Comparison of ENCODE assay signal across 8 cellular contexts in the genomic region with DNA sequence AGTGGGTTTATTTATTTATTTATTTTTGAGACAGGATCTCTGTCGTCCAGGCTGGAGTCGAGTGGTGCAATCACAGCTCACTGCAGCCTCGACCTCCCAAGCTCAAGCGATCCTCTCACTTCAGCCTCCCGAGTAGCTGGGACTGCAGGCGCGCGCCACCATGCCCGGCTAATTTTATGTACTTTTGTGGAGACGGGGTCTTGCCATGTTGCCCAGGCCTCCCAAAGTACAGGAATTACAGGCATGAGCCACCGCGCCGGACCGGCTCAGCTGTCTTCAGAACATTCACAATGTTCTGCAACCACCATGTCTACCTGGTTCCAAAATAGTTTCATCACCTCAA. TPM values are rescaled to one million over a fixed set of nuclear protein-coding genes. Genes with fewer than 3 reads are reported as not detected.
DNase-seq lines count a peak whose midpoint lies in the region; ATAC-seq and TF ChIP-seq lines count a peak whose summit lies in the region.

No MANE protein-coding gene starts in this region.

- no peak overlapping the region for H3K9ac ChIP-seq in endodermal cell (ENCODE audit: extremely low read depth, low read length, poor library complexity, severe bottlenecking)

- peak overlapping the region; percentile 88 for H3K27ac Mint-ChIP-seq in CD4-positive, alpha-beta T cell
- no peak overlapping the region for H3K27ac Mint-ChIP-seq in endodermal cell
- H3K27ac Mint-ChIP-seq in osteocyte (ENCODE audit: unreplicated experiment), result peak overlapping the region; percentile 99

- no peak overlapping the region for H3K27ac ChIP-seq in CD4-positive, alpha-beta T cell (ENCODE audit: low read depth, low read length)
- no peak overlapping the region for H3K27ac ChIP-seq in OCI-LY7 (ENCODE audit: low read depth, low read length, poor library complexity, severe bottlenecking)
- no peak overlapping the region for H3K27ac ChIP-seq in endodermal cell (ENCODE audit: low read depth, low read length)

- no peak for DNase-seq in CD4-positive, alpha-beta T cell
- DNase-seq in OCI-LY7 (ENCODE audit: low spot score) (no peak), endodermal cell (no peak), osteocyte (ENCODE audit: extremely low spot score, unreplicated experiment) (no peak), RPMI8226 (no peak), NCI-H2081 treated with DMSO at 0.1 percent for 48 hours (lab: John Stamatoyannopoulos, UW) (no peak)
- DNase-seq in activated effector memory CD4-positive, alpha-beta T cell treated with Interleukin-2 at 50 U/mL for 16 hours, result no peak

- H3K4me1 Mint-ChIP-seq in CD4-positive, alpha-beta T cell (ENCODE audit: low read depth), result peaks cover 29% of the 10 kb centered on the region
- H3K4me1 Mint-ChIP-seq in endodermal cell, result peaks cover 4% of the 10 kb centered on the region
- H3K4me1 Mint-ChIP-seq in osteocyte (ENCODE audit: unreplicated experiment), result peaks cover 27% of the 10 kb centered on the region

- H3K36me3 Mint-ChIP-seq in CD4-positive, alpha-beta T cell (ENCODE audit: low read depth), result peaks cover 28% of the 10 kb centered on the region
- H3K36me3 Mint-ChIP-seq in endodermal cell (ENCODE audit: low read depth) (peaks cover 20% of the 10 kb centered on the region), osteocyte (ENCODE audit: unreplicated experiment) (peaks cover 12% of the 10 kb centered on the region)

- H4K20me1 ChIP-seq in OCI-LY7 (ENCODE audit: insufficient read depth, low read length), result peaks cover 9% of the 10 kb centered on the region

- H3K9me3 Mint-ChIP-seq in CD4-positive, alpha-beta T cell, result no peaks in the 10 kb centered on the region
- H3K9me3 Mint-ChIP-seq in endodermal cell (no peaks in the 10 kb centered on the region), osteocyte (ENCODE audit: unreplicated experiment) (no peaks in the 10 kb centered on the region)

- H3K79me2 ChIP-seq in OCI-LY7 (ENCODE audit: insufficient read depth, low read depth, low read length), result peaks cover 69% of the 10 kb centered on the region

- H3K9me2 ChIP-seq in OCI-LY7 (ENCODE audit: insufficient read depth, low read length), result no peaks in the 10 kb centered on the region

- no peaks in the 10 kb centered on the region for H3K9me3 ChIP-seq in CD4-positive, alpha-beta T cell (ENCODE audit: control insufficient read depth, low read length)
- H3K9me3 ChIP-seq in OCI-LY7 (ENCODE audit: low read length), result no peaks in the 10 kb centered on the region
- no peaks in the 10 kb centered on the region for H3K9me3 ChIP-seq in endodermal cell (ENCODE audit: control insufficient read depth, low read length)

- H3K27me3 ChIP-seq in CD4-positive, alpha-beta T cell (ENCODE audit: control insufficient read depth, insufficient read depth, low read length), result no peaks in the 10 kb centered on the region
- H3K27me3 ChIP-seq in endodermal cell (ENCODE audit: control insufficient read depth, insufficient read depth, low read length, poor library complexity, severe bottlenecking), result no peaks in the 10 kb centered on the region

- CTCF ChIA-PET in CD4-positive, alpha-beta T cell (lab: Charles Lee), result no interaction called here
- CTCF ChIA-PET in OCI-LY7 (lab: Charles Lee; ENCODE audit: unreplicated experiment), result interaction anchor here (0.6 to 0.9 kb wide), 2 partner anchors 10 to 33 kb away, joined by 3 to 4 read pairs; no protein-coding TSS in a partner anchor

- intact Hi-C loops in CD4-positive, alpha-beta T cell (cut with DNase I, micrococcal nuclease), result loop anchor here in 1 of 2 experiments (2.0 to 5.0 kb wide), 3 partner anchors 14 to 146 kb away; a partner anchor contains a TSS
- intact Hi-C loops in OCI-LY7 (cut with micrococcal nuclease; ENCODE audit: unreplicated experiment), result no loop called here

- peaks cover 38% of the 10 kb centered on the region for H3K4me1 ChIP-seq in OCI-LY7 (ENCODE audit: insufficient read depth, low read length, poor library complexity, severe bottlenecking)
- no peaks in the 10 kb centered on the region for H3K4me1 ChIP-seq in endodermal cell (ENCODE audit: control insufficient read depth, insufficient read depth, low read length)

- no TSS peak for BruUV-seq in OCI-LY7 (replicated peaks; lab: Mats Ljungman, UMichigan)

- no peak for ATAC-seq in CD4-positive, alpha-beta T cell (ENCODE audit: poor library complexity)
- ATAC-seq in HG02678 (IDR thresholded peaks at IDR 0.05; ENCODE audit: unreplicated experiment), result no peak

- POLR2A ChIA-PET in CD4-positive, alpha-beta T cell (lab: Charles Lee), result interaction anchor here (1.3 to 7.9 kb wide), 2 partner anchors 13 to 562 kb away, joined by 3 to 131 read pairs; no protein-coding TSS in a partner anchor
- POLR2A ChIA-PET in OCI-LY7 (lab: Charles Lee), result interaction anchor here (5.1 kb wide), 1 partner anchor 14 kb away, joined by 71 read pairs; no protein-coding TSS in a partner anchor

- H3K4me3 ChIP-seq in OCI-LY7 (ENCODE audit: low read depth, low read length, poor library complexity, severe bottlenecking) (no peak overlapping the region), endodermal cell (ENCODE audit: low read length) (no peak overlapping the region)

- 77 to 87% methylated on average over 3 to 14 of the region's 14 CpGs for WGBS in endodermal cell (ENCODE audit: insufficient coverage in 1 of 2, insufficient read length in 1 of 2), 2 experiments

- H3K27me3 Mint-ChIP-seq in CD4-positive, alpha-beta T cell, result no peaks in the 10 kb centered on the region
- H3K27me3 Mint-ChIP-seq in endodermal cell (ENCODE audit: insufficient read depth) (no peaks in the 10 kb centered on the region), osteocyte (ENCODE audit: unreplicated experiment) (no peaks in the 10 kb centered on the region)

- peak overlapping the region; percentile 48; the same call in 1 of the 2 replicates for H2AFZ ChIP-seq in OCI-LY7 (ENCODE audit: low read length)

- peaks cover 44% of the 10 kb centered on the region for H3K36me3 ChIP-seq in OCI-LY7 (ENCODE audit: insufficient read depth, low read length)
- H3K36me3 ChIP-seq in endodermal cell (ENCODE audit: control insufficient read depth, insufficient read depth, low read length), result peaks cover 23% of the 10 kb centered on the region

- no peak for TF ChIP-seq CTCF in CD4-positive, alpha-beta T cell (IDR thresholded peaks at IDR 0.05)
- TF ChIP-seq CTCF in OCI-LY7 (conservative IDR thresholded peaks at IDR 0.05; ENCODE audit: low read length), result no peak
- TF ChIP-seq CTCF in endodermal cell (conservative IDR thresholded peaks at IDR 0.05), result no peak
- no peak for TF ChIP-seq CTCF in osteocyte (IDR thresholded peaks at IDR 0.05)

- H3K4me2 ChIP-seq in OCI-LY7 (ENCODE audit: low read length), result no peak overlapping the region

- peak overlapping the region; percentile 12 for H3K4me3 Mint-ChIP-seq in CD4-positive, alpha-beta T cell
- H3K4me3 Mint-ChIP-seq in endodermal cell, result peak overlapping the region; percentile 99
- peak overlapping the region; percentile 100 for H3K4me3 Mint-ChIP-seq in osteocyte (ENCODE audit: unreplicated experiment)

RNA-seq across cellular contexts. Expression of a gene that starts 0.4 kb away (rescaled TPM):
- total RNA-seq in CD4-positive, alpha-beta T cell, result 10 to 100 TPM; 56.3 to 56.9 TPM
- total RNA-seq in OCI-LY7 (2014; rRNA removed; shearing (Covaris generic)), result 71.1 and 94.6 TPM in 2 replicates
- total RNA-seq in OCI-LY7 (2022) (121 and 129 TPM in 2 replicates), endodermal cell (100 to 1,000 TPM; 122 to 144 TPM), osteocyte (92.2 and 93.0 TPM in 2 replicates)
- polyA plus RNA-seq in endodermal cell (2013, experiment 1 of 2), result 137 TPM
- 131 TPM for polyA plus RNA-seq in endodermal cell (2013, experiment 2 of 2)

RNA-seq across cellular contexts. Expression of a gene that starts 2.7 kb away (rescaled TPM):
- 10 to 100 TPM; 77.4 to 78.0 TPM for total RNA-seq in CD4-positive, alpha-beta T cell
- total RNA-seq in OCI-LY7 (2014; rRNA removed; shearing (Covaris generic)), result 410 and 604 TPM in 2 replicates
- total RNA-seq in OCI-LY7 (2022) (321 and 330 TPM in 2 replicates), endodermal cell (100 to 1,000 TPM; 182 to 222 TPM), osteocyte (112 and 113 TPM in 2 replicates)
- polyA plus RNA-seq in endodermal cell (2013, experiment 1 of 2), result 263 TPM
- 265 TPM for polyA plus RNA-seq in endodermal cell (2013, experiment 2 of 2)

RNA-seq across cellular contexts. Expression of a gene that starts 26.1 kb away (rescaled TPM):
- 1 to 10 TPM; 8.8 to 9.6 TPM for total RNA-seq in CD4-positive, alpha-beta T cell
- 18.3 and 22.8 TPM in 2 replicates for total RNA-seq in OCI-LY7 (2014; rRNA removed; shearing (Covaris generic))
- 37.6 and 41.2 TPM in 2 replicates for total RNA-seq in OCI-LY7 (2022)
- total RNA-seq in endodermal cell, result 10 to 100 TPM; 12.3 to 15.2 TPM
- polyA plus RNA-seq in endodermal cell (2013, experiment 1 of 2), result 27.2 TPM
- 16.8 TPM for polyA plus RNA-seq in endodermal cell (2013, experiment 2 of 2)
- total RNA-seq in osteocyte, result 31.8 and 32.1 TPM in 2 replicates

RNA-seq across cellular contexts. Expression of a gene that starts 56.7 kb away (rescaled TPM):
- total RNA-seq in CD4-positive, alpha-beta T cell, result under 1 TPM; 0.47 to 0.53 TPM
- 6.1 and 8.0 TPM in 2 replicates for total RNA-seq in OCI-LY7 (2014; rRNA removed; shearing (Covaris generic))
- total RNA-seq in OCI-LY7 (2022) (24.5 and 32.8 TPM in 2 replicates), endodermal cell (under 1 TPM; 0.58 to 0.77 TPM), osteocyte (0.08 TPM in 1 of 2 replicates, not detected in the other)
- 0.14 TPM for polyA plus RNA-seq in endodermal cell (2013, experiment 1 of 2)
- 0.17 TPM for polyA plus RNA-seq in endodermal cell (2013, experiment 2 of 2)

Comparison
In these comparisons a context has a peak if more than half of its experiments do, and no peak if none do; other contexts are left out.
1. H3K4me3 Mint-ChIP-seq: peak in every context shown above with its lines; median percentile 100 in osteocyte; 99 in endodermal cell; 12 in CD4-positive, alpha-beta T cell.